1 cellular context compared by ENCODE assay signal in the genomic region with DNA sequence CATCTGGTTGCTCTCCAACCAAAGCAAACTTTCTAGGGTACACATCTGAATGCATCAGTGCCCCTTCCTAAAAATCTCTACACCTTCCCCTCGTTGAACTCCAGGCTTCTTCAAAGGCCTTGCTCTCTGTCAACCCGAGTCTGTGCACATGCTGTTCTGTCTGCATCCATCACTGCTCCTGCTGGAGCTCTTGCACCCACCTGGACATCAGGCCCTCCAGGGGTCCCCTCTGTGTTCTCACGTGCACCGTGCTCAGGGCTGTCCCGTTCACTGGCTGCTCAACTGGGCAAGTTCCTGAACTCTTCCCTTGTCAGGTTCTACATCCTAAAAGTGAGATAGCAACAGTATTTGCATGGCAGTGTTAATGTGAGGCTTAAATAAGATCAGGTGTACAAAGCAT.
TF ChIP-seq lines count a peak whose summit lies in the region.

No MANE protein-coding gene starts in this region.

TF ChIP-seq in WTC11, 78 proteins besides CTCF, POLR2A, EP300 and RAD21 (continued from another document):
- TF ChIP-seq ZNF532 (CRISPR knock-in tag; IDR thresholded peaks at IDR 0.05; ENCODE audit: borderline replicate concordance): no peak
- TF ChIP-seq, protein P1, sequence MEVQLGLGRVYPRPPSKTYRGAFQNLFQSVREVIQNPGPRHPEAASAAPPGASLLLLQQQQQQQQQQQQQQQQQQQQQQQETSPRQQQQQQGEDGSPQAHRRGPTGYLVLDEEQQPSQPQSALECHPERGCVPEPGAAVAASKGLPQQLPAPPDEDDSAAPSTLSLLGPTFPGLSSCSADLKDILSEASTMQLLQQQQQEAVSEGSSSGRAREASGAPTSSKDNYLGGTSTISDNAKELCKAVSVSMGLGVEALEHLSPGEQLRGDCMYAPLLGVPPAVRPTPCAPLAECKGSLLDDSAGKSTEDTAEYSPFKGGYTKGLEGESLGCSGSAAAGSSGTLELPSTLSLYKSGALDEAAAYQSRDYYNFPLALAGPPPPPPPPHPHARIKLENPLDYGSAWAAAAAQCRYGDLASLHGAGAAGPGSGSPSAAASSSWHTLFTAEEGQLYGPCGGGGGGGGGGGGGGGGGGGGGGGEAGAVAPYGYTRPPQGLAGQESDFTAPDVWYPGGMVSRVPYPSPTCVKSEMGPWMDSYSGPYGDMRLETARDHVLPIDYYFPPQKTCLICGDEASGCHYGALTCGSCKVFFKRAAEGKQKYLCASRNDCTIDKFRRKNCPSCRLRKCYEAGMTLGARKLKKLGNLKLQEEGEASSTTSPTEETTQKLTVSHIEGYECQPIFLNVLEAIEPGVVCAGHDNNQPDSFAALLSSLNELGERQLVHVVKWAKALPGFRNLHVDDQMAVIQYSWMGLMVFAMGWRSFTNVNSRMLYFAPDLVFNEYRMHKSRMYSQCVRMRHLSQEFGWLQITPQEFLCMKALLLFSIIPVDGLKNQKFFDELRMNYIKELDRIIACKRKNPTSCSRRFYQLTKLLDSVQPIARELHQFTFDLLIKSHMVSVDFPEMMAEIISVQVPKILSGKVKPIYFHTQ (CRISPR knock-in tag; IDR thresholded peaks at IDR 0.05): no peak
- TF ChIP-seq OVOL2 (CRISPR knock-in tag; IDR thresholded peaks at IDR 0.05; ENCODE audit: borderline replicate concordance): no peak
- TF ChIP-seq, protein P2, sequence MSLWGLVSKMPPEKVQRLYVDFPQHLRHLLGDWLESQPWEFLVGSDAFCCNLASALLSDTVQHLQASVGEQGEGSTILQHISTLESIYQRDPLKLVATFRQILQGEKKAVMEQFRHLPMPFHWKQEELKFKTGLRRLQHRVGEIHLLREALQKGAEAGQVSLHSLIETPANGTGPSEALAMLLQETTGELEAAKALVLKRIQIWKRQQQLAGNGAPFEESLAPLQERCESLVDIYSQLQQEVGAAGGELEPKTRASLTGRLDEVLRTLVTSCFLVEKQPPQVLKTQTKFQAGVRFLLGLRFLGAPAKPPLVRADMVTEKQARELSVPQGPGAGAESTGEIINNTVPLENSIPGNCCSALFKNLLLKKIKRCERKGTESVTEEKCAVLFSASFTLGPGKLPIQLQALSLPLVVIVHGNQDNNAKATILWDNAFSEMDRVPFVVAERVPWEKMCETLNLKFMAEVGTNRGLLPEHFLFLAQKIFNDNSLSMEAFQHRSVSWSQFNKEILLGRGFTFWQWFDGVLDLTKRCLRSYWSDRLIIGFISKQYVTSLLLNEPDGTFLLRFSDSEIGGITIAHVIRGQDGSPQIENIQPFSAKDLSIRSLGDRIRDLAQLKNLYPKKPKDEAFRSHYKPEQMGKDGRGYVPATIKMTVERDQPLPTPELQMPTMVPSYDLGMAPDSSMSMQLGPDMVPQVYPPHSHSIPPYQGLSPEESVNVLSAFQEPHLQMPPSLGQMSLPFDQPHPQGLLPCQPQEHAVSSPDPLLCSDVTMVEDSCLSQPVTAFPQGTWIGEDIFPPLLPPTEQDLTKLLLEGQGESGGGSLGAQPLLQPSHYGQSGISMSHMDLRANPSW (CRISPR knock-in tag; conservative IDR thresholded peaks at IDR 0.05; ENCODE audit: low read depth): no peak
- TF ChIP-seq ARID4B (CRISPR knock-in tag; IDR thresholded peaks at IDR 0.05; ENCODE audit: borderline replicate concordance): no peak
- no peak for TF ChIP-seq ATF1 (CRISPR knock-in tag; IDR thresholded peaks at IDR 0.05)
